27 cellular contexts compared by ENCODE assay signal in genomic region chr13:45702869-45703391, GRCh38. TPM values are rescaled to one million over a fixed set of nuclear protein-coding genes. Genes with fewer than 3 reads are reported as not detected.
"Had no signal": no experiment of that assay in that cellular context is flagged by ENCODE, and none has a peak within 500 bp of the region (broad histone marks: within the 10 kb centered on the region; RNA-seq: fewer than 3 reads in every experiment).

No MANE protein-coding gene starts in this region.

- H3K27ac Mint-ChIP-seq: endodermal cell; natural killer cell treated with Interleukin-12 subunit alpha and Interleukin-12 subunit beta and Interleukin-15 and Interleukin-18, amount 100 ng/mL, for 72 hours; neural progenitor cell; type B pancreatic cell had no signal

- H2AFZ ChIP-seq: neural progenitor cell had no signal

- H3K9me3 Mint-ChIP-seq: endodermal cell; natural killer cell treated with Interleukin-12 subunit alpha and Interleukin-12 subunit beta and Interleukin-15 and Interleukin-18, amount 100 ng/mL, for 72 hours; neural progenitor cell; type B pancreatic cell had no signal

- DNase-seq: effector CD4-positive, alpha-beta T cell; endodermal cell; foreskin melanocyte; heart left ventricle; hippocampal formation; left colon; left ventricle myocardium superior; mesenchymal stem cell; midbrain; nucleus accumbens; ovary; small intestine; stimulated activated CD4-positive, alpha-beta T cell treated with anti-CD3 and anti-CD28 coated beads, Interleukin-12 subunit alpha, Interleukin-12 subunit beta, amount 100 ng/mL, for 4 hours; stimulated activated naive CD4-positive, alpha-beta T cell; stomach; substantia nigra had no signal

- ATAC-seq: heart left ventricle, left colon, left ventricle myocardium superior had no signal

- H3K27ac ChIP-seq: heart left ventricle, neural progenitor cell, ovary, right atrium auricular region, stomach had no signal

- H3K9me3 ChIP-seq: heart left ventricle, ovary, right atrium auricular region, stomach had no signal

- H3K36me3 ChIP-seq: heart left ventricle, neural progenitor cell, ovary, right atrium auricular region, stomach had no signal

- H3K4me2 ChIP-seq: neural progenitor cell had no signal

- H3K4me3 ChIP-seq: heart left ventricle, lung, neural progenitor cell, ovary, right atrium auricular region, stomach had no signal

- FAIRE-seq: small intestine, urothelium cell line had no signal

- H3K4me3 Mint-ChIP-seq: endodermal cell; natural killer cell treated with Interleukin-12 subunit alpha and Interleukin-12 subunit beta and Interleukin-15 and Interleukin-18, amount 100 ng/mL, for 72 hours; neural progenitor cell; type B pancreatic cell had no signal

- H3K4me1 ChIP-seq: heart left ventricle, right atrium auricular region, stomach had no signal

- H3K36me3 Mint-ChIP-seq: natural killer cell treated with Interleukin-12 subunit alpha and Interleukin-12 subunit beta and Interleukin-15 and Interleukin-18, amount 100 ng/mL, for 72 hours; neural progenitor cell; type B pancreatic cell had no signal

- H3K9ac ChIP-seq: neural progenitor cell had no signal

- H3K27me3 ChIP-seq: ovary, right atrium auricular region, stomach had no signal

RNA-seq across cellular contexts. Expression of gene CBY2, which starts 0.8 kb away (rescaled TPM):
- total RNA-seq: dermis microvascular lymphatic vessel endothelial cell; endodermal cell; glomerular endothelial cell; heart left ventricle; kidney epithelial cell; left ventricle myocardium superior; lung; natural killer cell treated with Interleukin-12 subunit alpha and Interleukin-12 subunit beta and Interleukin-15 and Interleukin-18, amount 100 ng/mL, for 72 hours; ovary; posterior vena cava; right atrium auricular region; stomach had no signal
- polyA plus RNA-seq: esophagus, heart left ventricle, lung, ovary, small intestine, stomach had no signal
